19 cellular contexts compared by ENCODE assay signal in genomic region chr12:53077030-53077429, GRCh38. TPM values are rescaled to one million over a fixed set of nuclear protein-coding genes. Genes with fewer than 3 reads are reported as not detected.
A peak's percentile ranks its signal among the peaks of the same experiment; 100 is the strongest.
DNase-seq lines count a peak whose midpoint lies in the region; ATAC-seq and TF ChIP-seq lines count a peak whose summit lies in the region.
"Had no signal": no experiment of that assay in that cellular context is flagged by ENCODE, and none has a peak within 500 bp of the region (broad histone marks: within the 10 kb centered on the region; RNA-seq: fewer than 3 reads in every experiment).

No MANE protein-coding gene starts in this region.

- H3K4me1 Mint-ChIP-seq in activated T-cell treated with anti-CD3 and anti-CD28 coated beads, Interleukin-2, amount 50 U/mL, for 4 hours (ENCODE audit: low read depth) = peaks cover 50% of the 10 kb centered on the region
- H3K4me1 Mint-ChIP-seq in activated CD4-positive, alpha-beta memory T cell treated with anti-CD3 and anti-CD28 coated beads for 36 hours (ENCODE audit: low read depth) = peaks cover 27% of the 10 kb centered on the region

- no peak for ATAC-seq in activated T-cell treated with anti-CD3 and anti-CD28 coated beads, Interleukin-2, amount 50 U/mL, for 4 hours
- ATAC-seq: left lobe of liver, right cardiac atrium had no signal

- CTCF ChIA-PET in activated CD4-positive, alpha-beta memory T cell treated with anti-CD3 and anti-CD28 coated beads for 36 hours (lab: Charles Lee) = interaction anchor here (0.9 to 10.2 kb wide), 3 partner anchors 11 to 21 kb away, joined by 3 to 122 read pairs (median 55); partner anchors contain the start of gene IGFBP6

- no peaks in the 10 kb centered on the region for H3K27me3 ChIP-seq in tibial artery
- H3K27me3 ChIP-seq: dorsolateral prefrontal cortex, Peyer's patch, thyroid gland had no signal

- TF ChIP-seq CTCF in tibial artery (IDR thresholded peaks at IDR 0.05) = no peak

- no peaks in the 10 kb centered on the region for H3K9me3 ChIP-seq in tibial artery
- H3K9me3 ChIP-seq: Peyer's patch, thyroid gland had no signal

- no peak overlapping the region for H3K4me3 ChIP-seq in tibial artery
- H3K4me3 ChIP-seq: Peyer's patch, thyroid gland had no signal

- DNase-seq in activated T-cell treated with anti-CD3 and anti-CD28 coated beads, Interleukin-2, amount 50 U/mL, for 4 hours = no peak
- DNase-seq in activated T-cell treated with anti-CD3 and anti-CD28 coated beads, Interleukin-2, amount 50 U/mL, for 1 hour = no peak
- no peak for DNase-seq in activated CD4-positive, alpha-beta memory T cell treated with anti-CD3 and anti-CD28 coated beads for 36 hours
- DNase-seq in islet precursor cell (peak; percentile 47), tibial artery (peak in 1 of 2 donors; percentile 29), GM19238 (ENCODE audit: insufficient read length, low spot score) (no peak), activated gamma-delta T cell treated with Interleukin-2 at 50 U/mL for 16 hours (no peak), NCI-H526 treated with DMSO at 0.1 percent for 48 hours (lab: John Stamatoyannopoulos, UW) (no peak)
- DNase-seq: activated T-cell treated with anti-CD3 and anti-CD28 coated beads, Interleukin-2, amount 50 U/mL, for 48 hours; NCI-H187 treated with DMSO at 0.1 percent for 48 hours; NCI-H526; right cardiac atrium; stimulated activated CD4-positive, alpha-beta T cell treated with anti-CD3 and anti-CD28 coated beads, Interleukin-2, amount 100 ng/mL, for 48 hours; stimulated activated CD8-positive, alpha-beta memory T cell treated with anti-CD3 and anti-CD28 coated beads, Interleukin-4, amount 100 ng/mL, for 48 hours; SW 1271; thyroid gland had no signal

- H3K36me3 ChIP-seq in tibial artery = peaks cover 28 to 40% (median 34%) of the 10 kb centered on the region in 3 donors

- H3K27me3 Mint-ChIP-seq in activated T-cell treated with anti-CD3 and anti-CD28 coated beads, Interleukin-2, amount 50 U/mL, for 4 hours (ENCODE audit: low read depth) = no peaks in the 10 kb centered on the region
- H3K27me3 Mint-ChIP-seq in activated CD4-positive, alpha-beta memory T cell treated with anti-CD3 and anti-CD28 coated beads for 36 hours = no peaks in the 10 kb centered on the region

- no peaks in the 10 kb centered on the region for H3K9me3 Mint-ChIP-seq in activated T-cell treated with anti-CD3 and anti-CD28 coated beads, Interleukin-2, amount 50 U/mL, for 4 hours
- no peaks in the 10 kb centered on the region for H3K9me3 Mint-ChIP-seq in activated CD4-positive, alpha-beta memory T cell treated with anti-CD3 and anti-CD28 coated beads for 36 hours

- intact Hi-C loops in activated CD4-positive, alpha-beta memory T cell treated with anti-CD3 and anti-CD28 coated beads for 36 hours (cut with micrococcal nuclease) = loop anchor here (5.0 kb wide), 1 partner anchor 125 kb away; no protein-coding TSS in a partner anchor
- intact Hi-C loops in tibial artery (cut with DNase I; ENCODE audit: low total_unique reads) = loop anchor here (5.0 kb wide), 1 partner anchor 80 kb away; no protein-coding TSS in a partner anchor

- peaks cover 30% of the 10 kb centered on the region for H3K36me3 Mint-ChIP-seq in activated T-cell treated with anti-CD3 and anti-CD28 coated beads, Interleukin-2, amount 50 U/mL, for 4 hours (ENCODE audit: insufficient read depth)
- H3K36me3 Mint-ChIP-seq in activated CD4-positive, alpha-beta memory T cell treated with anti-CD3 and anti-CD28 coated beads for 36 hours = peaks cover 24% of the 10 kb centered on the region

- peak overlapping the region; percentile 94 to 99 for H3K27ac ChIP-seq in tibial artery
- H3K27ac ChIP-seq: Peyer's patch had no signal

- H3K27ac Mint-ChIP-seq in activated CD4-positive, alpha-beta memory T cell treated with anti-CD3 and anti-CD28 coated beads for 36 hours = no peak overlapping the region

- peaks cover 6 to 72% (median 54%) of the 10 kb centered on the region in 4 donors for H3K4me1 ChIP-seq in tibial artery

- POLR2A ChIA-PET in activated CD4-positive, alpha-beta memory T cell treated with anti-CD3 and anti-CD28 coated beads for 36 hours (lab: Charles Lee) = no interaction called here

- H3K4me3 Mint-ChIP-seq in activated T-cell treated with anti-CD3 and anti-CD28 coated beads, Interleukin-2, amount 50 U/mL, for 4 hours = peak overlapping the region; percentile 89
- H3K4me3 Mint-ChIP-seq in activated CD4-positive, alpha-beta memory T cell treated with anti-CD3 and anti-CD28 coated beads for 36 hours = peak overlapping the region; percentile 10

RNA-seq across cellular contexts. Expression of gene SPRYD3, which starts 2.2 kb away (rescaled TPM):
- 10 to 100 TPM; 48.3 to 57.8 (median 50.7) TPM for total RNA-seq in activated T-cell treated with anti-CD3 and anti-CD28 coated beads, Interleukin-2, amount 50 U/mL, for 4 hours
- 10 to 100 TPM; 32.8 to 35.4 TPM for total RNA-seq in activated CD4-positive, alpha-beta memory T cell treated with anti-CD3 and anti-CD28 coated beads for 36 hours

RNA-seq across cellular contexts. Expression of gene IGFBP6, which starts 20.4 kb away (rescaled TPM):
- under 1 TPM; 0.29 to 0.43 (median 0.38) TPM for total RNA-seq in activated T-cell treated with anti-CD3 and anti-CD28 coated beads, Interleukin-2, amount 50 U/mL, for 4 hours
- total RNA-seq in activated CD4-positive, alpha-beta memory T cell treated with anti-CD3 and anti-CD28 coated beads for 36 hours = 1 to 10 TPM; 4.1 to 4.9 TPM

RNA-seq across cellular contexts. Expression of gene SOAT2, which starts 26.3 kb away (rescaled TPM):
- total RNA-seq in activated T-cell treated with anti-CD3 and anti-CD28 coated beads, Interleukin-2, amount 50 U/mL, for 4 hours = under 1 TPM; 0.15 to 0.54 (median 0.32) TPM
- total RNA-seq in activated CD4-positive, alpha-beta memory T cell treated with anti-CD3 and anti-CD28 coated beads for 36 hours = 1 to 10 TPM; 1.1 to 1.5 TPM

RNA-seq across cellular contexts. Expression of gene TNS2, which starts 27.2 kb away (rescaled TPM):
- 1 to 10 TPM in 2 of 3 donors, under 1 TPM in 1; 0.87 to 2.5 (median 2.1) TPM for total RNA-seq in activated T-cell treated with anti-CD3 and anti-CD28 coated beads, Interleukin-2, amount 50 U/mL, for 4 hours
- 1 to 10 TPM; 1.8 to 2.4 TPM for total RNA-seq in activated CD4-positive, alpha-beta memory T cell treated with anti-CD3 and anti-CD28 coated beads for 36 hours
